ENCODE assay signal across 1 cellular context in the genomic region with DNA sequence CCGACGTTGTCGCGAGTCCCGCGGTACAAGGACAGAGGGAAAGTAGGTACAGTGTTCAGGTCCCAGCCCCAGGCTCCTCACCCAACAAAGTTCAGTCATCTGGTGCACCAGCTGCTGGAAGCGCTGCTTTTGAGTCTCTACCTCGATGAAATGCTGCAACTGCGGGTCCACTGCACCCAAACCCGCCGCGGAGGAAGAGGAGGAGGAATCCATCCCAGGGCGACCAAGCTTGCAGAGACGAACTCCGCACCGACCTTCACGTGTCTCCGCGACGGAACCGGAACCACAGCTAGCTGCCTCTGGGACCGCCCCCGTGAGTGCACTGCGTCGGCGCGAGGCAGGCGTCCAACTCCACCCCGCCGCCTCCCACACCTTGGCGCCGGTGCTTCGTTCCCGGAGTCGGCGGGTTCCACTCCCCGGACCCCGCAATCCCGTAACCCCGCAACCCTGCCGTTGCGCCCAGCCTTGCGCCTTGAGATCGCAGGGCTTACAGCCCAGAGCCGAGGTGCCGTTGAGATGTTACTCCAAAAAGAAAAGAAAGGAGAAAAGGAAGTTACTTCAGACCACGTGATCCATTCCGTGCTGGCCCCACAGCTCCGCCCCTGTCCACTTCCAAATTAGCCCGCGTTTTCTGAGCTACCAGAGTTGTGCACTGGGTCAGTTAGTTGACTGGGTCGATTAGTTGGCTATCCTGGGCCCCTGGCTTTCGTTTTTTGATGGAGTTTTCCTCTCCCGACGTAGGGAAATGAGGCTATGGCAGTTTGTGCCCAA.
TF ChIP-seq lines count a peak whose summit lies in the region.

TIMM8A (minus strand) TSS at position 291 of the 771 bp plus-strand sequence; CDS start at position 213, 78 bp downstream.

TF ChIP-seq in K562, 482 proteins besides CTCF, POLR2A, EP300 and RAD21 (continued from another document and continues in another):
- TF ChIP-seq TCF7L2 (IDR thresholded peaks at IDR 0.05; ENCODE audit: low read depth, low read length) (no peak), ADNP (tag; IDR thresholded peaks at IDR 0.05) (no peak), ZNF232 (CRISPR knock-in tag; IDR thresholded peaks at IDR 0.05) (peak; percentile 78), ZC3H4 (CRISPR knock-in tag; IDR thresholded peaks at IDR 0.05; ENCODE audit: borderline replicate concordance) (no peak), GABPA (tag; conservative IDR thresholded peaks at IDR 0.05; ENCODE audit: low read depth) (peak; percentile 89), ZNF785 (CRISPR knock-in tag; IDR thresholded peaks at IDR 0.05) (no peak), ZNF263 (CRISPR knock-in tag; IDR thresholded peaks at IDR 0.05; ENCODE audit: borderline replicate concordance) (no peak), ESRRB (CRISPR knock-in tag; IDR thresholded peaks at IDR 0.05; ENCODE audit: borderline replicate concordance) (no peak), NFIX (CRISPR knock-in tag; IDR thresholded peaks at IDR 0.05; ENCODE audit: low read depth) (no peak), ZNF431 (CRISPR knock-in tag; IDR thresholded peaks at IDR 0.05) (peak; percentile 69), RAD51 (IDR thresholded peaks at IDR 0.05; ENCODE audit: borderline replicate concordance, low read depth) (peak; percentile 97), IRF2 (CRISPR knock-in tag; IDR thresholded peaks at IDR 0.05) (no peak), MTA2 (IDR thresholded peaks at IDR 0.05; ENCODE audit: low read depth) (no peak), SMAD1 (IDR thresholded peaks at IDR 0.05; ENCODE audit: low read depth, low read length, partially characterized antibody) (no peak), ZKSCAN3 (CRISPR knock-in tag; IDR thresholded peaks at IDR 0.05) (no peak), ELF1 (tag; IDR thresholded peaks at IDR 0.05) (peak; percentile 54), POLR2AphosphoS5 (IDR thresholded peaks at IDR 0.05; ENCODE audit: control insufficient read depth, insufficient read depth, low read depth, low read length) (peak; percentile 64; the same call in 1 of the 2 replicates), HMGN3 (IDR thresholded peaks at IDR 0.05; ENCODE audit: borderline replicate concordance, extremely low read depth, insufficient read length, low read depth, low read length) (peak; percentile 60), ARID4B (CRISPR knock-in tag; IDR thresholded peaks at IDR 0.05) (peak; percentile 62), SNAPC5 (CRISPR knock-in tag; IDR thresholded peaks at IDR 0.05) (no peak), ZNF644 (tag; IDR thresholded peaks at IDR 0.05; ENCODE audit: low read depth) (no peak), NR1H2 (CRISPR knock-in tag; IDR thresholded peaks at IDR 0.05) (no peak), ZNF277 (CRISPR knock-in tag; IDR thresholded peaks at IDR 0.05; ENCODE audit: borderline replicate concordance) (no peak), ZNF507 (tag; conservative IDR thresholded peaks at IDR 0.05) (no peak), ERF (CRISPR knock-in tag; IDR thresholded peaks at IDR 0.05) (no peak), ZSCAN29 (IDR thresholded peaks at IDR 0.05) (no peak), MAX (CRISPR knock-in tag; IDR thresholded peaks at IDR 0.05) (peak; percentile 94), MEF2D (tag; conservative IDR thresholded peaks at IDR 0.05; ENCODE audit: low read depth) (no peak), TCF3 (CRISPR knock-in tag; IDR thresholded peaks at IDR 0.05) (no peak), SRF (CRISPR knock-in tag; IDR thresholded peaks at IDR 0.05) (no peak), RCOR1 (IDR thresholded peaks at IDR 0.05; ENCODE audit: borderline replicate concordance in 1 of 2, low read depth in 2 of 2, low read length in 2 of 2) (no peak), FOSL1 (tag; conservative IDR thresholded peaks at IDR 0.05) (no peak), HSF4 (CRISPR knock-in tag; IDR thresholded peaks at IDR 0.05; ENCODE audit: borderline replicate concordance) (no peak)
- TF ChIP-seq, protein P1, sequence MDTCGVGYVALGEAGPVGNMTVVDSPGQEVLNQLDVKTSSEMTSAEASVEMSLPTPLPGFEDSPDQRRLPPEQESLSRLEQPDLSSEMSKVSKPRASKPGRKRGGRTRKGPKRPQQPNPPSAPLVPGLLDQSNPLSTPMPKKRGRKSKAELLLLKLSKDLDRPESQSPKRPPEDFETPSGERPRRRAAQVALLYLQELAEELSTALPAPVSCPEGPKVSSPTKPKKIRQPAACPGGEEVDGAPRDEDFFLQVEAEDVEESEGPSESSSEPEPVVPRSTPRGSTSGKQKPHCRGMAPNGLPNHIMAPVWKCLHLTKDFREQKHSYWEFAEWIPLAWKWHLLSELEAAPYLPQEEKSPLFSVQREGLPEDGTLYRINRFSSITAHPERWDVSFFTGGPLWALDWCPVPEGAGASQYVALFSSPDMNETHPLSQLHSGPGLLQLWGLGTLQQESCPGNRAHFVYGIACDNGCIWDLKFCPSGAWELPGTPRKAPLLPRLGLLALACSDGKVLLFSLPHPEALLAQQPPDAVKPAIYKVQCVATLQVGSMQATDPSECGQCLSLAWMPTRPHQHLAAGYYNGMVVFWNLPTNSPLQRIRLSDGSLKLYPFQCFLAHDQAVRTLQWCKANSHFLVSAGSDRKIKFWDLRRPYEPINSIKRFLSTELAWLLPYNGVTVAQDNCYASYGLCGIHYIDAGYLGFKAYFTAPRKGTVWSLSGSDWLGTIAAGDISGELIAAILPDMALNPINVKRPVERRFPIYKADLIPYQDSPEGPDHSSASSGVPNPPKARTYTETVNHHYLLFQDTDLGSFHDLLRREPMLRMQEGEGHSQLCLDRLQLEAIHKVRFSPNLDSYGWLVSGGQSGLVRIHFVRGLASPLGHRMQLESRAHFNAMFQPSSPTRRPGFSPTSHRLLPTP (IDR thresholded peaks at IDR 0.05; ENCODE audit: borderline replicate concordance, extremely low read depth, insufficient read length): no peak
- TF ChIP-seq, protein P2, sequence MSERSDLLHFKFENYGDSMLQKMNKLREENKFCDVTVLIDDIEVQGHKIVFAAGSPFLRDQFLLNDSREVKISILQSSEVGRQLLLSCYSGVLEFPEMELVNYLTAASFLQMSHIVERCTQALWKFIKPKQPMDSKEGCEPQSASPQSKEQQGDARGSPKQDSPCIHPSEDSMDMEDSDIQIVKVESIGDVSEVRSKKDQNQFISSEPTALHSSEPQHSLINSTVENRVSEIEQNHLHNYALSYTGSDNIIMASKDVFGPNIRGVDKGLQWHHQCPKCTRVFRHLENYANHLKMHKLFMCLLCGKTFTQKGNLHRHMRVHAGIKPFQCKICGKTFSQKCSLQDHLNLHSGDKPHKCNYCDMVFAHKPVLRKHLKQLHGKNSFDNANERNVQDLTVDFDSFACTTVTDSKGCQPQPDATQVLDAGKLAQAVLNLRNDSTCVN (CRISPR knock-in tag; IDR thresholded peaks at IDR 0.05): no peak
- TF ChIP-seq, protein P3, sequence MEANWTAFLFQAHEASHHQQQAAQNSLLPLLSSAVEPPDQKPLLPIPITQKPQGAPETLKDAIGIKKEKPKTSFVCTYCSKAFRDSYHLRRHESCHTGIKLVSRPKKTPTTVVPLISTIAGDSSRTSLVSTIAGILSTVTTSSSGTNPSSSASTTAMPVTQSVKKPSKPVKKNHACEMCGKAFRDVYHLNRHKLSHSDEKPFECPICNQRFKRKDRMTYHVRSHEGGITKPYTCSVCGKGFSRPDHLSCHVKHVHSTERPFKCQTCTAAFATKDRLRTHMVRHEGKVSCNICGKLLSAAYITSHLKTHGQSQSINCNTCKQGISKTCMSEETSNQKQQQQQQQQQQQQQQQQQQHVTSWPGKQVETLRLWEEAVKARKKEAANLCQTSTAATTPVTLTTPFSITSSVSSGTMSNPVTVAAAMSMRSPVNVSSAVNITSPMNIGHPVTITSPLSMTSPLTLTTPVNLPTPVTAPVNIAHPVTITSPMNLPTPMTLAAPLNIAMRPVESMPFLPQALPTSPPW (CRISPR knock-in tag; IDR thresholded peaks at IDR 0.05): peak; percentile 36; the same call in 1 of the 2 replicates
- TF ChIP-seq, protein P4, sequence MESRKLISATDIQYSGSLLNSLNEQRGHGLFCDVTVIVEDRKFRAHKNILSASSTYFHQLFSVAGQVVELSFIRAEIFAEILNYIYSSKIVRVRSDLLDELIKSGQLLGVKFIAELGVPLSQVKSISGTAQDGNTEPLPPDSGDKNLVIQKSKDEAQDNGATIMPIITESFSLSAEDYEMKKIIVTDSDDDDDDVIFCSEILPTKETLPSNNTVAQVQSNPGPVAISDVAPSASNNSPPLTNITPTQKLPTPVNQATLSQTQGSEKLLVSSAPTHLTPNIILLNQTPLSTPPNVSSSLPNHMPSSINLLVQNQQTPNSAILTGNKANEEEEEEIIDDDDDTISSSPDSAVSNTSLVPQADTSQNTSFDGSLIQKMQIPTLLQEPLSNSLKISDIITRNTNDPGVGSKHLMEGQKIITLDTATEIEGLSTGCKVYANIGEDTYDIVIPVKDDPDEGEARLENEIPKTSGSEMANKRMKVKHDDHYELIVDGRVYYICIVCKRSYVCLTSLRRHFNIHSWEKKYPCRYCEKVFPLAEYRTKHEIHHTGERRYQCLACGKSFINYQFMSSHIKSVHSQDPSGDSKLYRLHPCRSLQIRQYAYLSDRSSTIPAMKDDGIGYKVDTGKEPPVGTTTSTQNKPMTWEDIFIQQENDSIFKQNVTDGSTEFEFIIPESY (CRISPR knock-in tag; IDR thresholded peaks at IDR 0.05): 0 out of 2 replicates have a peak, but pooled peaks have one; percentile 31
- TF ChIP-seq, protein P5, sequence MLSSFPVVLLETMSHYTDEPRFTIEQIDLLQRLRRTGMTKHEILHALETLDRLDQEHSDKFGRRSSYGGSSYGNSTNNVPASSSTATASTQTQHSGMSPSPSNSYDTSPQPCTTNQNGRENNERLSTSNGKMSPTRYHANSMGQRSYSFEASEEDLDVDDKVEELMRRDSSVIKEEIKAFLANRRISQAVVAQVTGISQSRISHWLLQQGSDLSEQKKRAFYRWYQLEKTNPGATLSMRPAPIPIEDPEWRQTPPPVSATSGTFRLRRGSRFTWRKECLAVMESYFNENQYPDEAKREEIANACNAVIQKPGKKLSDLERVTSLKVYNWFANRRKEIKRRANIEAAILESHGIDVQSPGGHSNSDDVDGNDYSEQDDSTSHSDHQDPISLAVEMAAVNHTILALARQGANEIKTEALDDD (IDR thresholded peaks at IDR 0.05): peak; percentile 81
- TF ChIP-seq, protein P6, sequence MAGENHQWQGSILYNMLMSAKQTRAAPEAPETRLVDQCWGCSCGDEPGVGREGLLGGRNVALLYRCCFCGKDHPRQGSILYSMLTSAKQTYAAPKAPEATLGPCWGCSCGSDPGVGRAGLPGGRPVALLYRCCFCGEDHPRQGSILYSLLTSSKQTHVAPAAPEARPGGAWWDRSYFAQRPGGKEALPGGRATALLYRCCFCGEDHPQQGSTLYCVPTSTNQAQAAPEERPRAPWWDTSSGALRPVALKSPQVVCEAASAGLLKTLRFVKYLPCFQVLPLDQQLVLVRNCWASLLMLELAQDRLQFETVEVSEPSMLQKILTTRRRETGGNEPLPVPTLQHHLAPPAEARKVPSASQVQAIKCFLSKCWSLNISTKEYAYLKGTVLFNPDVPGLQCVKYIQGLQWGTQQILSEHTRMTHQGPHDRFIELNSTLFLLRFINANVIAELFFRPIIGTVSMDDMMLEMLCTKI (IDR thresholded peaks at IDR 0.05; ENCODE audit: partially characterized antibody): no peak
